Comparison of ENCODE assay signal across 8 cellular contexts in the genomic region with DNA sequence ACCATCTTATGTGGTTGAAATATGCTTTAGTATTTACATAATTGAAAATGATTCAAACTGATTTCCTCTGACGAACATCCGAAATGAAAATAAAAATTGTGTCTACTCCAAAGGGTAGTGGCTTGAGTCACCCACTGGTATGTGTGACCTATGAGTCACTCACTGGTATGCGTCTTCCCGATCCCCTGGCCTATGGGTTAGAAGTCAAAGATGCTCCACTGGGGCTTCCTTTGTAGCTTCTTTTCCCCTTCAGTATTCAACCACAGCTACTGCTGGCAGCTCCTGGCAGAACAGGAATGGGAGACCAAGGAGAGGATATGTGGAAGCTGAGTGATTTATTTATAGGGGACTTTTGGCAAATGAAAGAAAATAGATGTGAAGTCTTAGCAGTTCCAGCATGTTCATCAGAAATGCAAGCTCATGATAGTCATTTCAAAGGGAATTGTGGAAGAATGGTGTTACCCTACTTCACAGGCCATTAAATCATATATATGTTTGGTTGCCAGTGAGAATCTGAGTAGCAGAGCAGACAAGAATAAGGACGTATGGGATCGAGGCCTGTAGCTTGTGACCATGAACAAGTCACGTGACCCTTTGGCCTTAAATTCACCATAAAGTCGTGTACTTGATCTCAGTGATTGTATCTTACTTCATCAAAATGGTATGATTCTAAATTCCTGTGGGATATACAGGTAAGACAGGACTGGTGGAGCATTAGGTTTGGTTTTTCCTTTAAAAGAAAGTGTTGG.
DNase-seq lines count a peak whose midpoint lies in the region; ATAC-seq, FAIRE-seq and TF ChIP-seq lines count a peak whose summit lies in the region.

No MANE protein-coding gene starts in this region.

- peak overlapping the region; percentile 92 for H3K27ac ChIP-seq in astrocyte (ENCODE audit: low read depth, low read length)

- no peaks in the 10 kb centered on the region for H3K27me3 Mint-ChIP-seq in astrocyte (ENCODE audit: low read depth, unreplicated experiment)

- H2AFZ ChIP-seq in astrocyte (ENCODE audit: low read depth, low read length) = no peak overlapping the region

- no peak for TF ChIP-seq CTCF in astrocyte (IDR thresholded peaks at IDR 0.05; ENCODE audit: insufficient read depth, low read depth, low read length)

- peaks cover 5% of the 10 kb centered on the region for H3K9me3 Mint-ChIP-seq in astrocyte (ENCODE audit: unreplicated experiment)

- H3K27me3 ChIP-seq in astrocyte (ENCODE audit: insufficient read depth, low read length) (no peaks in the 10 kb centered on the region), H7 (ENCODE audit: control insufficient read depth, insufficient read depth, low read length) (no peaks in the 10 kb centered on the region)

- H3K4me1 Mint-ChIP-seq in astrocyte (ENCODE audit: low read depth, unreplicated experiment) = peaks cover 47% of the 10 kb centered on the region

- H3K4me3 ChIP-seq in astrocyte (ENCODE audit: insufficient read depth, low read depth, low read length) (no peak overlapping the region), H7 (ENCODE audit: insufficient read depth, low read depth, low read length) (no peak overlapping the region)

- peaks cover 50% of the 10 kb centered on the region for H3K4me1 ChIP-seq in astrocyte (ENCODE audit: insufficient read depth, low read length)

- H3K4me3 Mint-ChIP-seq in astrocyte (ENCODE audit: unreplicated experiment) = peak overlapping the region; percentile 34

- H3K9ac ChIP-seq in astrocyte (ENCODE audit: low read length) = peak overlapping the region; percentile 75

- DNase-seq in RPMI7951 (ENCODE audit: low read depth) (peak; percentile 96), astrocyte (ENCODE audit: low read depth) (peak; percentile 94), iris pigment epithelial cell (ENCODE audit: low read depth) (peak; percentile 97), NCI-H1436 (lab: John Stamatoyannopoulos, UW) (no peak), DMS153 (lab: John Stamatoyannopoulos, UW) (no peak), H7 (no peak)
- peak; percentile 67 for DNase-seq in stimulated activated CD4-positive, alpha-beta T cell treated with anti-CD3 and anti-CD28 coated beads, Interleukin-1b, Interleukin-23, amount 100 ng/mL, for 48 hours

- H3K4me2 ChIP-seq in astrocyte (ENCODE audit: low read length) = peak overlapping the region; percentile 63

- H3K27ac Mint-ChIP-seq in astrocyte (ENCODE audit: unreplicated experiment) = peak overlapping the region; percentile 96

- no peaks in the 10 kb centered on the region for H3K36me3 Mint-ChIP-seq in astrocyte (ENCODE audit: low read depth, unreplicated experiment)

- no peaks in the 10 kb centered on the region for H4K20me1 ChIP-seq in astrocyte (ENCODE audit: insufficient read depth, low read length)

- no peaks in the 10 kb centered on the region for H3K9me3 ChIP-seq in astrocyte (ENCODE audit: insufficient read depth, low read depth, low read length)

- peak; percentile 86 for FAIRE-seq in astrocyte (lab: Jason Lieb, UNC)

- H3K79me2 ChIP-seq in astrocyte (ENCODE audit: insufficient read depth, low read length) = no peaks in the 10 kb centered on the region

- H3K36me3 ChIP-seq in astrocyte (ENCODE audit: insufficient read depth, low read length) (no peaks in the 10 kb centered on the region), H7 (replicated peaks; ENCODE audit: control insufficient read depth, insufficient read depth, low read length) (no peaks in the 10 kb centered on the region)

- peak; percentile 66 for ATAC-seq in GM18511 (IDR thresholded peaks at IDR 0.05; ENCODE audit: unreplicated experiment)

Comparison
In these comparisons a context has a peak if more than half of its experiments do, and no peak if none do; other contexts are left out.
1. DNase-seq: peak in RPMI7951 (single experiment), astrocyte (single experiment), iris pigment epithelial cell (single experiment) and stimulated activated CD4-positive, alpha-beta T cell treated with anti-CD3 and anti-CD28 coated beads, Interleukin-1b, Interleukin-23, amount 100 ng/mL, for 48 hours (single experiment); none in NCI-H1436 (single experiment), DMS153 (single experiment) and H7 (single experiment).